Comparison of ENCODE assay signal across 23 cellular contexts in the genomic region with DNA sequence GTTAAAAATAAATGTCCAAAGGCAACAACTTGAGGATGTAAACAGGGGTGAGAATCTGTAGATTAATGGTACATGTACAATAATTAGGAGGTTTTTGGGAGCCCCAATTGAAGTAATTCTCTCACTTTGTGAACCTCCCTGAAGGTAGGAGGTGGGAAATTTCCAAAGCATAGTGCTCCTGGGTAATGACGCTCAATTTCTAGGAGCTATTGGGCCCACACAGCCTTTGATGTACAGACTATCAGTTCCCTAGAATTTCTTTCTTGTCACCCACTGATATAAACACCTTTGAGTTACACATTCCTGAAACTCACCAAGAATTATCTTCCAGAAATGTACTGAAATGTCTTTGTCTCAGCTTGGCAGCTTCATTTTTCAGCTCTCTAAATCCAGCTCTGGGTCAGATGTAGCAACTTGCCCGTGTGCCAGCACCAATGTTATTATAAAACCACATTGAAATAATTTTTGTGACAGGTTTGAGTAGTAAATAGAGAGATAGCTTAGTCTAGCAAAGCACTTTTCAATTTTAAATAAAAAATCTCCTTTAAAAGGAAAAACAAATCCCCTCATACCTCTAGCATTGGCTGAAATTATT. TPM values are rescaled to one million over a fixed set of nuclear protein-coding genes. Genes with fewer than 3 reads are reported as not detected.
"Had no signal": no experiment of that assay in that cellular context is flagged by ENCODE, and none has a peak within 500 bp of the region (broad histone marks: within the 10 kb centered on the region; RNA-seq: fewer than 3 reads in every experiment).

No MANE protein-coding gene starts in this region.

- H3K36me3 Mint-ChIP-seq: immature natural killer cell, mesothelial cell of epicardium, naive B cell had no signal

- H3K4me1 Mint-ChIP-seq: immature natural killer cell, mesothelial cell of epicardium, naive B cell had no signal

- H3K4me3 Mint-ChIP-seq: immature natural killer cell, mesothelial cell of epicardium, naive B cell had no signal

- DNase-seq: dermis blood vessel endothelial cell; effector CD4-positive, alpha-beta T cell; effector memory CD4-positive, alpha-beta T cell; erythroblast; esophagus squamous epithelium; foreskin fibroblast; foreskin melanocyte; gastrocnemius medialis; glutamatergic neuron; heart right ventricle; hypothalamus; immature natural killer cell; left cardiac atrium; left lung; left ventricle myocardium superior; lower lobe of right lung; mesenchymal stem cell; mucosa of descending colon; naive B cell had no signal

- H3K27me3 Mint-ChIP-seq: naive B cell had no signal

- H3K27ac Mint-ChIP-seq: immature natural killer cell, mesothelial cell of epicardium, naive B cell had no signal

RNA-seq across cellular contexts. Expression of gene GALNT17, which starts 36.6 kb away (rescaled TPM):
- total RNA-seq: dermis blood vessel endothelial cell, endothelial cell of umbilical vein, glomerular endothelial cell, lung microvascular endothelial cell had no signal
